ENCODE assay signal across 12 cellular contexts in the genomic region with DNA sequence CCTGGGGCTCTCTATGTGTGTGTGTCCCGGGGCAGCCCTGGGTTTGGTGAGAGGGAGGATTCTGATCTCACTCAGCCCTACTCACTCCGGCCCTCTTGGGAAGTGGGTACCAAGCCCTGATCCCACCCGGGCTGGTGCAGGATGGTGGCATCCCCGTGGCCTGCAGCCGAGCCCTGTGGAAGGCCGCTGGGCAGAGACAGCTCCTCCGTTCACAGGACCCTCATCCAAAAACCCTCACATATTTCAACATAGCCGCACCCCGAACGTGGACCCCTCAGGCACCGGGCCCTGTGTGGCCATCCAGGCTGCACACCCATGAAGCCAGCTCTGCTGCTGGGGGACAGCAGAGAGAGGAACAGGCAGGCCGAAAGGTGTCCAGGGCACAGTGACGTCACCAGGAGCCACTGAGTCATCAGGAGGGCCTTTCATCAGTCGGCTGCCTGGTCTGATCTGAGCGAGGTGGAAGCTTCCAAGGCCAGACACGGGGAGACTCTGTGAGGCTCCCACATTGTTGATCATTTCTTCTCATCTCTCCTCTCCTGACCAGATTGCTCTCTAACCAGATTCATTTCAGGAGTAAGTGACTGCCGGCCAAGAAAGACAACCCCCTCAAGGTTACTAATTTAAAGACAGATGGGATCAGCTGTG. TPM values are rescaled to one million over a fixed set of nuclear protein-coding genes. Genes with fewer than 3 reads are reported as not detected.
A peak's percentile ranks its signal among the peaks of the same experiment; 100 is the strongest.
DNase-seq lines count a peak whose midpoint lies in the region; ATAC-seq, FAIRE-seq and TF ChIP-seq lines count a peak whose summit lies in the region.
"Had no signal": no experiment of that assay in that cellular context is flagged by ENCODE, and none has a peak within 500 bp of the region (broad histone marks: within the 10 kb centered on the region; RNA-seq: fewer than 3 reads in every experiment).

No MANE protein-coding gene starts in this region.

- no peak for TF ChIP-seq CTCF in esophagus muscularis mucosa (IDR thresholded peaks at IDR 0.05)

- peak; percentile 74 for FAIRE-seq in GM12891 (lab: Jason Lieb, UNC)

- peaks cover 0 to 1% (median 0%) of the 10 kb centered on the region in 4 donors for H3K36me3 ChIP-seq in esophagus muscularis mucosa
- H3K36me3 ChIP-seq: thyroid gland had no signal

- H3K4me3 ChIP-seq in esophagus muscularis mucosa: no peak overlapping the region
- H3K4me3 ChIP-seq: body of pancreas, thyroid gland had no signal

- no peaks in the 10 kb centered on the region for H3K9me3 ChIP-seq in esophagus muscularis mucosa
- H3K9me3 ChIP-seq: body of pancreas, thyroid gland had no signal

- no peak for TF ChIP-seq POLR2A in GM12891 (IDR thresholded peaks at IDR 0.05; ENCODE audit: low read depth, low read length)
- no peak for TF ChIP-seq POLR2A in esophagus muscularis mucosa (IDR thresholded peaks at IDR 0.05; ENCODE audit: low read depth)

- peak; percentile 74 for ATAC-seq in HG02840 (IDR thresholded peaks at IDR 0.05; ENCODE audit: low FRiP score, unreplicated experiment)
- ATAC-seq in HG02970 (IDR thresholded peaks at IDR 0.05; ENCODE audit: low FRiP score, unreplicated experiment): no peak
- ATAC-seq: body of pancreas had no signal

- no peak for TF ChIP-seq EP300 in esophagus muscularis mucosa (IDR thresholded peaks at IDR 0.05)

- DNase-seq in GM12891 (ENCODE audit: insufficient read length, low spot score): no peak
- DNase-seq in amniotic epithelial cell (ENCODE audit: low read depth): peak; percentile 75
- peak; percentile 43 for DNase-seq in myocyte (ENCODE audit: low read depth)
- no peak for DNase-seq in NCI-H1694 treated with DMSO at 0.1 percent for 48 hours (lab: John Stamatoyannopoulos, UW)
- DNase-seq in NK-92 (lab: John Stamatoyannopoulos, UW; ENCODE audit: unreplicated experiment): no peak
- DNase-seq in esophagus muscularis mucosa (ENCODE audit: extremely low spot score): no peak
- DNase-seq: activated CD4-positive, CD25-positive, alpha-beta regulatory T cell; naive B cell; thyroid gland had no signal

- H3K27ac ChIP-seq in esophagus muscularis mucosa (replicated peaks in 1 of 4): no peak overlapping the region
- H3K27ac ChIP-seq: body of pancreas, thyroid gland had no signal

- 72% methylated on average over 2 of the region's 17 CpGs for WGBS in esophagus muscularis mucosa

- H3K4me1 ChIP-seq in esophagus muscularis mucosa: peaks cover 10 to 16% (median 11%) of the 10 kb centered on the region in 4 donors
- H3K4me1 ChIP-seq: body of pancreas had no signal

- intact Hi-C loops in esophagus muscularis mucosa (cut with DNase I): no loop called here

- H3K27me3 ChIP-seq in esophagus muscularis mucosa: no peaks in the 10 kb centered on the region
- H3K27me3 ChIP-seq: body of pancreas, thyroid gland had no signal

TF ChIP-seq in GM12891, 5 proteins besides CTCF, POLR2A, EP300 and RAD21:
- TF ChIP-seq TAF1 (IDR thresholded peaks at IDR 0.05; ENCODE audit: low read depth, low read length) (no peak), PAX5 (IDR thresholded peaks at IDR 0.05; ENCODE audit: insufficient read depth, low read length, severe bottlenecking) (no peak), POLR2AphosphoS5 (IDR thresholded peaks at IDR 0.05; ENCODE audit: low read depth, low read length) (no peak)

RNA-seq across cellular contexts. Expression of a gene that starts 16.2 kb away (rescaled TPM):
- 6.8 TPM for polyA plus RNA-seq in GM12891 (2012; ENCODE audit: low read depth, missing spikeins)
- 2.1 and 2.8 TPM in 2 replicates for total RNA-seq in myocyte
- polyA plus RNA-seq in myocyte (2012): 6.1 TPM
- 1 to 10 TPM; 2.5 to 8.4 (median 3.8) TPM for total RNA-seq in esophagus muscularis mucosa

Comparison
In these comparisons a context has a peak if more than half of its experiments do, and no peak if none do; other contexts are left out.
1. DNase-seq: peak in amniotic epithelial cell (single experiment) and myocyte (single experiment); none in GM12891 (single experiment), NCI-H1694 treated with DMSO at 0.1 percent for 48 hours (single experiment), NK-92 (single experiment) and esophagus muscularis mucosa (single experiment).